12 cellular contexts compared by ENCODE assay signal in genomic region chr15:41932939-41933725, GRCh38. TPM values are rescaled to one million over a fixed set of nuclear protein-coding genes. Genes with fewer than 3 reads are reported as not detected.
A peak's percentile ranks its signal among the peaks of the same experiment; 100 is the strongest.
DNase-seq lines count a peak whose midpoint lies in the region; ATAC-seq and TF ChIP-seq lines count a peak whose summit lies in the region.
"Had no signal": no experiment of that assay in that cellular context is flagged by ENCODE, and none has a peak within 500 bp of the region (broad histone marks: within the 10 kb centered on the region; RNA-seq: fewer than 3 reads in every experiment).

No MANE protein-coding gene starts in this region.

- TF ChIP-seq CTCF in heart left ventricle (IDR thresholded peaks at IDR 0.05): no peak
- no peak for TF ChIP-seq CTCF in body of pancreas (IDR thresholded peaks at IDR 0.05)
- no peak for TF ChIP-seq CTCF in uterus (IDR thresholded peaks at IDR 0.05)

- H3K27me3 ChIP-seq in heart left ventricle: no peaks in the 10 kb centered on the region
- H3K27me3 ChIP-seq in body of pancreas: no peaks in the 10 kb centered on the region
- no peaks in the 10 kb centered on the region for H3K27me3 ChIP-seq in mesenchymal stem cell (ENCODE audit: control insufficient read depth in 1 of 2, insufficient read depth in 1 of 2, low read length in 2 of 2)
- no peaks in the 10 kb centered on the region for H3K27me3 ChIP-seq in uterus
- H3K27me3 ChIP-seq: BE2C had no signal

- H3K9me3 ChIP-seq in heart left ventricle (no peaks in the 10 kb centered on the region), body of pancreas (no peaks in the 10 kb centered on the region), mesenchymal stem cell (ENCODE audit: control insufficient read depth, low read length) (no peaks in the 10 kb centered on the region), uterus (no peaks in the 10 kb centered on the region)
- H3K9me3 ChIP-seq: BE2C had no signal

- peak overlapping the region; percentile 37 to 55 for H3K18ac ChIP-seq in mesenchymal stem cell (ENCODE audit: low read depth in 1 of 2, low read length in 2 of 2)

- peak overlapping the region in 1 of 2 experiments; percentile 24 for H3K4ac ChIP-seq in mesenchymal stem cell (ENCODE audit: low read depth in 1 of 2, low read length in 2 of 2)

- H3K27ac ChIP-seq in heart left ventricle: peak overlapping the region; percentile 16 to 93 (median 69)
- peak overlapping the region in 3 of 4 donors; percentile 9 to 40 (median 20) for H3K27ac ChIP-seq in body of pancreas
- peak overlapping the region; percentile 6 for H3K27ac ChIP-seq in mesenchymal stem cell (ENCODE audit: low read length, poor library complexity, severe bottlenecking)
- H3K27ac ChIP-seq in uterus: peak overlapping the region; percentile 47 to 53

- no peak for ATAC-seq in heart left ventricle
- no peak for ATAC-seq in Right ventricle myocardium superior (ENCODE audit: poor library complexity)
- ATAC-seq in body of pancreas: no peak
- no peak for ATAC-seq in HG03039 (IDR thresholded peaks at IDR 0.05; ENCODE audit: unreplicated experiment)

- TF ChIP-seq POLR2A in heart left ventricle (IDR thresholded peaks at IDR 0.05) (no peak), body of pancreas (IDR thresholded peaks at IDR 0.05) (no peak), uterus (IDR thresholded peaks at IDR 0.05) (no peak)

- no peak overlapping the region for H2BK120ac ChIP-seq in mesenchymal stem cell (ENCODE audit: low read depth, low read length)

- peak overlapping the region in 1 of 2 experiments; percentile 55 for H2BK12ac ChIP-seq in mesenchymal stem cell (ENCODE audit: low read length in 2 of 2)

- H3K14ac ChIP-seq in mesenchymal stem cell (ENCODE audit: low read length in 2 of 2): no peak overlapping the region

- intact Hi-C loops in heart left ventricle (cut with DNase I): loop anchor here in 4 of 10 donors (5.0 kb wide), 2 partner anchors 34 to 39 kb away; partner anchors contain the start of gene EHD4 (in 1 of the 4)
- intact Hi-C loops in Right ventricle myocardium superior (cut with DNase I): no loop called here
- intact Hi-C loops in body of pancreas (cut with DNase I): no loop called here
- intact Hi-C loops in uterus (cut with DNase I; ENCODE audit: low total_unique reads): no loop called here

- WGBS in heart left ventricle, 4 donors: 48 to 60% (median 48%) methylated on average over 13 of the region's 13 CpGs
- WGBS in body of pancreas, 2 donors: 38 to 51% methylated on average over 13 of the region's 13 CpGs
- WGBS in mesenchymal stem cell: 79% methylated on average over 10 of the region's 13 CpGs

- H2AFZ ChIP-seq in mesenchymal stem cell (ENCODE audit: low read depth, low read length): no peak overlapping the region

- H3K4me3 ChIP-seq in heart left ventricle (no peak overlapping the region), body of pancreas (no peak overlapping the region), mesenchymal stem cell (ENCODE audit: insufficient read depth in 1 of 2, low read depth in 1 of 2, low read length in 2 of 2) (no peak overlapping the region), uterus (no peak overlapping the region)

- no peak overlapping the region for H3K23ac ChIP-seq in mesenchymal stem cell (ENCODE audit: low read length in 2 of 2)

- H2BK5ac ChIP-seq in mesenchymal stem cell (ENCODE audit: low read depth, low read length, poor library complexity, severe bottlenecking): peak overlapping the region; percentile 35

- no peak overlapping the region for H2BK15ac ChIP-seq in mesenchymal stem cell (ENCODE audit: low read depth, poor library complexity, severe bottlenecking)

- H3K79me1 ChIP-seq in mesenchymal stem cell (replicated peaks; ENCODE audit: low read length, poor library complexity, severe bottlenecking): peaks cover 15% of the 10 kb centered on the region

- peak overlapping the region; percentile 9 for H3K9ac ChIP-seq in mesenchymal stem cell (ENCODE audit: low read length)

- peak overlapping the region; percentile 76 for H2AK5ac ChIP-seq in mesenchymal stem cell (ENCODE audit: low read length, severe bottlenecking)

- H3K36me3 ChIP-seq in heart left ventricle: peaks cover 0 to 22% (median 0%) of the 10 kb centered on the region in 9 donors
- no peaks in the 10 kb centered on the region for H3K36me3 ChIP-seq in body of pancreas (replicated peaks in 1 of 2; ENCODE audit: insufficient read depth in 1 of 2, low read depth in 2 of 2)
- peaks cover 0 to 21% of the 10 kb centered on the region in 2 experiments for H3K36me3 ChIP-seq in mesenchymal stem cell (ENCODE audit: control insufficient read depth in 1 of 2, insufficient read depth in 2 of 2, low read depth in 1 of 2, low read length in 2 of 2)
- no peaks in the 10 kb centered on the region for H3K36me3 ChIP-seq in uterus
- H3K36me3 ChIP-seq: BE2C had no signal

- DNase-seq in heart left ventricle (no peak), Right ventricle myocardium superior (no peak), body of pancreas (no peak), mesenchymal stem cell (no peak), uterus (no peak), A172 (ENCODE audit: low spot score) (no peak), HT-29 (ENCODE audit: low spot score) (no peak)
- DNase-seq: BE2C; naive B cell; NCI-H446 treated with DMSO at 0.1 percent for 48 hours; stimulated activated naive CD4-positive, alpha-beta T cell had no signal

- H3K4me2 ChIP-seq in mesenchymal stem cell (ENCODE audit: low read length, poor library complexity, severe bottlenecking): no peak overlapping the region

- H3K4me1 ChIP-seq in heart left ventricle: peaks cover 35 to 100% (median 90%) of the 10 kb centered on the region in 12 donors
- H3K4me1 ChIP-seq in body of pancreas: peaks cover 45% of the 10 kb centered on the region
- H3K4me1 ChIP-seq in mesenchymal stem cell (ENCODE audit: control insufficient read depth, insufficient read depth, low read depth, low read length): peaks cover 45% of the 10 kb centered on the region
- H3K4me1 ChIP-seq in uterus: no peaks in the 10 kb centered on the region

- peak overlapping the region; percentile 12 for H4K8ac ChIP-seq in mesenchymal stem cell (ENCODE audit: low read length)

- no peak overlapping the region for H4K91ac ChIP-seq in mesenchymal stem cell (ENCODE audit: low read length)

RNA-seq across cellular contexts. Expression of gene EHD4, which starts 39.2 kb away (rescaled TPM):
- total RNA-seq in heart left ventricle (10 to 100 TPM; 28.2 to 70.8 (median 43.9) TPM), Right ventricle myocardium superior (47.2 TPM), body of pancreas (10 to 100 TPM; 13.8 to 16.9 TPM), uterus (10 to 100 TPM; 12.8 to 45.2 (median 26.1) TPM)
- polyA plus RNA-seq in heart left ventricle: 10 to 100 TPM; 25.6 to 46.5 TPM
- polyA plus RNA-seq in mesenchymal stem cell (2013, experiment 1 of 2): 16.3 TPM
- 16.0 TPM for polyA plus RNA-seq in mesenchymal stem cell (2013, experiment 2 of 2)
- 15.4 and 15.5 TPM in 2 replicates for total RNA-seq in A172 (2014; rRNA removed; shearing (Covaris generic))
- 54.2 and 60.6 TPM in 2 replicates for total RNA-seq in HT-29 (2014; rRNA removed; shearing (Covaris generic))

RNA-seq across cellular contexts. Expression of gene SPTBN5, which starts 39.3 kb away (rescaled TPM):
- total RNA-seq in heart left ventricle (1 to 10 TPM in 8 of 9 donors, under 1 TPM in 1; 0.31 to 5.6 (median 1.7) TPM), Right ventricle myocardium superior (3.4 TPM), body of pancreas (1 to 10 TPM in 1 of 2 donors, under 1 TPM in 1; 0.52 to 3.0 TPM), uterus (under 1 TPM in 3 of 4 donors, not detected in 1; 0.51 to 0.76 (median 0.61) TPM)
- 1 to 10 TPM; 1.3 to 3.2 TPM for polyA plus RNA-seq in heart left ventricle
- polyA plus RNA-seq in mesenchymal stem cell (2013, experiment 1 of 2): 0.32 TPM
- polyA plus RNA-seq in mesenchymal stem cell (2013, experiment 2 of 2): 0.29 TPM
- total RNA-seq in A172 (2014; rRNA removed; shearing (Covaris generic)): 0.16 and 0.22 TPM in 2 replicates
- 1.6 and 2.0 TPM in 2 replicates for total RNA-seq in HT-29 (2014; rRNA removed; shearing (Covaris generic))

Comparison
In these comparisons a context has a peak if more than half of its experiments do, and no peak if none do; other contexts are left out.
1. H3K27ac ChIP-seq: peak in every context shown above with its lines; median percentile 69 in heart left ventricle; 50 in uterus; 20 in body of pancreas; 6 in mesenchymal stem cell.